Comparison of ENCODE assay signal across 15 cellular contexts in the genomic region with DNA sequence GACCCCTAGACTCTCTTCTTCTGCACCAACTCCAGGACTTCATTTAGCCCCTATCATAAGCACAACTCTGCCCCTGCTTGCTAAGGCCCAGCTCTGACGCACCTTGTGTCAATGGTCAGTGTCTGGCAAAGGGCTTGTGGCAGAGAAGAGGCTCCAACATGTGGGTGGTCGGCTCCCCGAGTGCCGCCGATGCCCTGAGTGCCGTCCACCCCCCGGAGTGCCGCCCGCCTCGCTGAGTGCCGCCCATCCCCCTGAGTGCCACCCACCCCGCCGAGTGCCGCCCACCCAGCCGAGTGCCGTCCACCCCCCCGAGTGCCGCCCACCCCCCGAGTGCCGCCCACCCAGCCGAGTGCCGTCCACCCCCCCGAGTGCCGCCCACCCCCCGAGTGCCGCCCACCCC.
"Had no signal": no experiment of that assay in that cellular context is flagged by ENCODE, and none has a peak within 500 bp of the region (broad histone marks: within the 10 kb centered on the region; RNA-seq: fewer than 3 reads in every experiment).

No MANE protein-coding gene starts in this region.

- ATAC-seq: activated CD8-positive, alpha-beta T cell treated with anti-CD3 and anti-CD28 coated beads, Interleukin-2, amount 10 ng/mL, durations not matched to agents 7 days and 5 days; naive thymus-derived CD4-positive, alpha-beta T cell had no signal

- H3K27me3 ChIP-seq: brain microvascular endothelial cell had no signal

- H3K27ac ChIP-seq: brain microvascular endothelial cell had no signal

- H3K36me3 Mint-ChIP-seq: activated naive CD8-positive, alpha-beta T cell treated with anti-CD3 and anti-CD28 coated beads, Interleukin-2, amount 10 ng/mL, durations not matched to agents 7 days and 5 days; naive thymus-derived CD4-positive, alpha-beta T cell had no signal

- DNase-seq: activated B cell treated with CpG ODN at 0.5 μM for 24 hours; activated CD4-positive, alpha-beta T cell treated with anti-CD3 and anti-CD28 coated beads, Interleukin-2, amount 10 ng/mL, durations not matched to agents 24 days and 14 days; activated CD8-positive, alpha-beta memory T cell treated with anti-CD3 and anti-CD28 coated beads, Interleukin-2, amount 50 U/mL, for 4 hours; activated CD8-positive, alpha-beta T cell treated with anti-CD3 and anti-CD28 coated beads, Interleukin-2, amount 10 ng/mL, durations not matched to agents 7 days and 5 days; activated naive CD4-positive, alpha-beta T cell; activated naive CD8-positive, alpha-beta T cell treated with anti-CD3 and anti-CD28 coated beads, Interleukin-2, amount 10 ng/mL, durations not matched to agents 7 days and 5 days; effector CD8-positive, alpha-beta T cell; naive thymus-derived CD4-positive, alpha-beta T cell; nucleus accumbens; small intestine; stimulated activated CD4-positive, alpha-beta T cell treated with anti-CD3 and anti-CD28 coated beads, Interleukin-4, amount 100 ng/mL, for 24 hours; stimulated activated naive CD4-positive, alpha-beta T cell treated with Interleukin-2 at 50 U/mL for 16 hours; T-helper 2 cell had no signal

- H3K4me3 Mint-ChIP-seq: activated B cell treated with CpG ODN at 0.5 μM for 24 hours; activated CD4-positive, alpha-beta T cell treated with anti-CD3 and anti-CD28 coated beads, Interleukin-2, amount 10 ng/mL, durations not matched to agents 24 days and 14 days; activated CD8-positive, alpha-beta T cell treated with anti-CD3 and anti-CD28 coated beads, Interleukin-2, amount 10 ng/mL, durations not matched to agents 7 days and 5 days; activated naive CD8-positive, alpha-beta T cell treated with anti-CD3 and anti-CD28 coated beads, Interleukin-2, amount 10 ng/mL, durations not matched to agents 7 days and 5 days; naive thymus-derived CD4-positive, alpha-beta T cell had no signal

- H3K36me3 ChIP-seq: brain microvascular endothelial cell had no signal

- H3K4me3 ChIP-seq: lung had no signal

- H3K9me3 Mint-ChIP-seq: activated B cell treated with CpG ODN at 0.5 μM for 24 hours; activated CD4-positive, alpha-beta T cell treated with anti-CD3 and anti-CD28 coated beads, Interleukin-2, amount 10 ng/mL, durations not matched to agents 24 days and 14 days; activated naive CD8-positive, alpha-beta T cell treated with anti-CD3 and anti-CD28 coated beads, Interleukin-2, amount 10 ng/mL, durations not matched to agents 7 days and 5 days; naive thymus-derived CD4-positive, alpha-beta T cell had no signal

- H3K27me3 Mint-ChIP-seq: activated CD4-positive, alpha-beta T cell treated with anti-CD3 and anti-CD28 coated beads, Interleukin-2, amount 10 ng/mL, durations not matched to agents 24 days and 14 days had no signal

- H3K4me1 Mint-ChIP-seq: activated B cell treated with CpG ODN at 0.5 μM for 24 hours; activated CD4-positive, alpha-beta T cell treated with anti-CD3 and anti-CD28 coated beads, Interleukin-2, amount 10 ng/mL, durations not matched to agents 24 days and 14 days; activated naive CD8-positive, alpha-beta T cell treated with anti-CD3 and anti-CD28 coated beads, Interleukin-2, amount 10 ng/mL, durations not matched to agents 7 days and 5 days; naive thymus-derived CD4-positive, alpha-beta T cell had no signal

- H3K27ac Mint-ChIP-seq: activated B cell treated with CpG ODN at 0.5 μM for 24 hours; activated CD4-positive, alpha-beta T cell treated with anti-CD3 and anti-CD28 coated beads, Interleukin-2, amount 10 ng/mL, durations not matched to agents 24 days and 14 days; activated CD8-positive, alpha-beta T cell treated with anti-CD3 and anti-CD28 coated beads, Interleukin-2, amount 10 ng/mL, durations not matched to agents 7 days and 5 days; activated naive CD8-positive, alpha-beta T cell treated with anti-CD3 and anti-CD28 coated beads, Interleukin-2, amount 10 ng/mL, durations not matched to agents 7 days and 5 days; naive thymus-derived CD4-positive, alpha-beta T cell had no signal
